Comparison of ENCODE assay signal across 8 cellular contexts in the genomic region with DNA sequence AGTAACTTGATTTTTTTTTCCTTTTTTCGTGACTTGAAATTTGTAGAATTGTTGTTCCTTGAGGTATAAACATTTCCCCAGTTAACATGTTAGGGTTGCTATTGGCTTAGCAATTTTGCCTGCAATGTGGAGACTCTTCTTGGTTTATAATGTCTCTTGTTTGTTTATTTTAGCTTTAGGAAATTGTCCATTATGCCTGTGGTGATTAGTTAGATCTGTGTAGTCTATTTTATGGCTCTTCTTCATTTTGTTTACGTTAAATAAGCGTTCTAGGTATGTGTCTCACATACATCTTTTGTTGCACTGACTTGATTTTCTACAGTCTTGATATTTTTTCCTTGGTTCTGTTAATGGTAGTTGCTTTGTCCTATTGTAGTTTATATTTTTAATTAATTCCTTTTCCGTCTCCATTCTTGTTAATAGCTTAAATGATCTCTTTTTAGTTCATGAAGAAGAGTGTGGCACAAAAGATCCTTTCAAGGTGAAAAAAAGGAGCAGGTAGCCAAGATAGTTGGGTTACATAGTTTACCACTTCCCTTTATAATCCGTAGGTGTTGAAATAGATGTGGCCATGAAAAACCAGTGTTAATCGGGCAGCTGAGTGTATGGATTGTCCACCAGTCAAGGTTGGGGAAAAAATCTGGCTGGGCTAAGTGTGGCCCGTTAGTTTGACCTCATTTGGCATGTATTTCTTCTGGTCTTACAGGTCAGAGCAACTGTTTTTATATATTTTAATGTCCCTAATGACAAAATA. TPM values are rescaled to one million over a fixed set of nuclear protein-coding genes. Genes with fewer than 3 reads are reported as not detected.
DNase-seq lines count a peak whose midpoint lies in the region; ATAC-seq, FAIRE-seq and TF ChIP-seq lines count a peak whose summit lies in the region.

No MANE protein-coding gene starts in this region.

- in situ Hi-C loops in brain microvascular endothelial cell (cut with HindIII; ENCODE audit: low pct_ligation_motif_present, low sequenced_read_pairs), result no loop called here

- TF ChIP-seq CTCF in KMS-11 (conservative IDR thresholded peaks at IDR 0.05; ENCODE audit: low read depth, low read length) (no peak), brain microvascular endothelial cell (IDR thresholded peaks at IDR 0.05; ENCODE audit: low read depth, low read length, missing control alignments) (no peak)

- H3K4me1 ChIP-seq in CD8-positive, alpha-beta memory T cell (ENCODE audit: insufficient read depth, low read length), result peaks cover 46% of the 10 kb centered on the region
- H3K4me1 ChIP-seq in KMS-11 (ENCODE audit: low read depth, poor library complexity, severe bottlenecking), result peaks cover 30% of the 10 kb centered on the region

- peak overlapping the region; percentile 54; the same call in 1 of the 2 replicates for H3K9ac ChIP-seq in KMS-11

- peak overlapping the region; percentile 91 for H3K27ac ChIP-seq in CD8-positive, alpha-beta memory T cell (ENCODE audit: low read depth, low read length)
- H3K27ac ChIP-seq in KMS-11 (peak overlapping the region; percentile 76), brain microvascular endothelial cell (peak overlapping the region; percentile 84)

- CTCF ChIA-PET in CD8-positive, alpha-beta memory T cell (lab: Charles Lee), result interaction anchor here (0.7 to 3.7 kb wide), 3 partner anchors 8 to 80 kb away, joined by 3 to 11 read pairs (median 4); a partner anchor contains a TSS

- peak; percentile 26 to 29 for ATAC-seq in naive thymus-derived CD8-positive, alpha-beta T cell
- no peak for ATAC-seq in GM18517 (IDR thresholded peaks at IDR 0.05; ENCODE audit: unreplicated experiment)
- no peak for ATAC-seq in HG03159 (IDR thresholded peaks at IDR 0.05; ENCODE audit: unreplicated experiment)

- DNase-seq in CD8-positive, alpha-beta memory T cell, result peak in 1 of 5 donors; percentile 49
- DNase-seq in brain microvascular endothelial cell (no peak), HTR-8/SVneo (ENCODE audit: insufficient read length, low spot score) (no peak), NCI-H345 treated with DMSO at 0.1 percent for 48 hours (lab: John Stamatoyannopoulos, UW; ENCODE audit: unreplicated experiment) (no peak)
- DNase-seq in naive thymus-derived CD8-positive, alpha-beta T cell, result peak in 1 of 10 donors; percentile 32

- peak overlapping the region; percentile 96 to 100 (median 99) for H3K27ac Mint-ChIP-seq in CD8-positive, alpha-beta memory T cell
- H3K27ac Mint-ChIP-seq in naive thymus-derived CD8-positive, alpha-beta T cell, result peak overlapping the region; percentile 96 to 99 (median 98)

- H3K36me3 ChIP-seq in CD8-positive, alpha-beta memory T cell (ENCODE audit: insufficient read depth, low read length), result no peaks in the 10 kb centered on the region
- H3K36me3 ChIP-seq in KMS-11 (ENCODE audit: insufficient read depth) (no peaks in the 10 kb centered on the region), brain microvascular endothelial cell (replicated peaks) (peaks cover 10% of the 10 kb centered on the region)

- FAIRE-seq in HTR-8/SVneo (lab: Jason Lieb, UNC), result no peak

- no peaks in the 10 kb centered on the region for H3K27me3 Mint-ChIP-seq in CD8-positive, alpha-beta memory T cell
- no peaks in the 10 kb centered on the region for H3K27me3 Mint-ChIP-seq in naive thymus-derived CD8-positive, alpha-beta T cell

- peak overlapping the region; percentile 53 for H3K4me2 ChIP-seq in KMS-11

- peak overlapping the region; percentile 40 to 93 (median 79) for H3K4me3 Mint-ChIP-seq in CD8-positive, alpha-beta memory T cell
- peak overlapping the region; percentile 50 to 85 (median 78) for H3K4me3 Mint-ChIP-seq in naive thymus-derived CD8-positive, alpha-beta T cell

- H3K4me3 ChIP-seq in CD8-positive, alpha-beta memory T cell (ENCODE audit: low read length), result peak overlapping the region; percentile 23
- H3K4me3 ChIP-seq in KMS-11 (IDR thresholded peaks at IDR 0.05; ENCODE audit: insufficient read depth, low read depth, low read length) (no peak overlapping the region), brain microvascular endothelial cell (ENCODE audit: low read depth, low read length) (no peak overlapping the region)

- H3K79me2 ChIP-seq in KMS-11 (ENCODE audit: insufficient read depth, low read depth), result peaks cover 79% of the 10 kb centered on the region

- no peaks in the 10 kb centered on the region for H4K20me1 ChIP-seq in KMS-11 (ENCODE audit: insufficient read depth)

- peaks cover 60 to 89% (median 83%) of the 10 kb centered on the region in 3 donors for H3K4me1 Mint-ChIP-seq in CD8-positive, alpha-beta memory T cell
- H3K4me1 Mint-ChIP-seq in naive thymus-derived CD8-positive, alpha-beta T cell, result peaks cover 20 to 85% (median 61%) of the 10 kb centered on the region in 4 donors

- H2AFZ ChIP-seq in KMS-11 (ENCODE audit: low read depth), result no peak overlapping the region

- no peaks in the 10 kb centered on the region for H3K27me3 ChIP-seq in CD8-positive, alpha-beta memory T cell (ENCODE audit: insufficient read depth, low read length, poor library complexity, severe bottlenecking)
- H3K27me3 ChIP-seq in KMS-11 (ENCODE audit: insufficient read depth, low read depth) (no peaks in the 10 kb centered on the region), brain microvascular endothelial cell (replicated peaks) (no peaks in the 10 kb centered on the region)

- H3K9me3 Mint-ChIP-seq in CD8-positive, alpha-beta memory T cell, result no peaks in the 10 kb centered on the region
- no peaks in the 10 kb centered on the region for H3K9me3 Mint-ChIP-seq in naive thymus-derived CD8-positive, alpha-beta T cell

- peaks cover 0 to 16% (median 2%) of the 10 kb centered on the region in 3 donors for H3K36me3 Mint-ChIP-seq in CD8-positive, alpha-beta memory T cell
- peaks cover 0 to 12% (median 5%) of the 10 kb centered on the region in 3 donors for H3K36me3 Mint-ChIP-seq in naive thymus-derived CD8-positive, alpha-beta T cell

- POLR2A ChIA-PET in CD8-positive, alpha-beta memory T cell (lab: Charles Lee), result interaction anchor here (0.7 to 3.6 kb wide), 2 partner anchors 12 to 151 kb away, joined by 3 to 46 read pairs; a partner anchor contains a TSS
- POLR2A ChIA-PET in naive thymus-derived CD8-positive, alpha-beta T cell (lab: Charles Lee), result interaction anchor here (0.6 to 4.8 kb wide), 7 partner anchors 9 to 108 kb away, joined by 3 to 40 read pairs (median 4); a partner anchor contains a TSS

- H3K9me3 ChIP-seq in CD8-positive, alpha-beta memory T cell (ENCODE audit: low read length), result no peaks in the 10 kb centered on the region

RNA-seq across cellular contexts. Expression of a gene that starts 12.1 kb away (rescaled TPM):
- total RNA-seq in CD8-positive, alpha-beta memory T cell, result 100 to 1,000 TPM; 173 to 176 TPM
- 151 TPM for polyA plus RNA-seq in CD8-positive, alpha-beta memory T cell
- total RNA-seq in naive thymus-derived CD8-positive, alpha-beta T cell, result 100 to 1,000 TPM; 101 to 110 TPM
- 100 to 1,000 TPM in 1 of 3 donors, 10 to 100 TPM in 2; 73.9 to 126 (median 74.2) TPM for polyA plus RNA-seq in naive thymus-derived CD8-positive, alpha-beta T cell

RNA-seq across cellular contexts. Expression of a gene that starts 48.1 kb away (rescaled TPM):
- total RNA-seq in CD8-positive, alpha-beta memory T cell, result under 1 TPM; 0.50 to 0.64 TPM
- polyA plus RNA-seq in CD8-positive, alpha-beta memory T cell, result not detected
- total RNA-seq in naive thymus-derived CD8-positive, alpha-beta T cell, result 1 to 10 TPM in 1 of 2 experiments, under 1 TPM in 1; 0.42 to 1.5 TPM
- polyA plus RNA-seq in naive thymus-derived CD8-positive, alpha-beta T cell, result under 1 TPM in 2 of 3 donors, not detected in 1; 0.13 to 0.89 TPM

Comparison
In these comparisons a context has a peak if more than half of its experiments do, and no peak if none do; other contexts are left out.
1. ATAC-seq: peak in naive thymus-derived CD8-positive, alpha-beta T cell (2 of 2); none in GM18517 (single experiment) and HG03159 (single experiment).
2. Peak in every context shown above with its lines, with median percentiles within 50 percentile points of each other: H3K27ac ChIP-seq.